ENCODE assay signal across 2 cellular contexts in genomic region chr7:121026159-121026558, GRCh38.
TF ChIP-seq lines count a peak whose summit lies in the region.

No MANE protein-coding gene starts in this region.

TF ChIP-seq in HEK293, 187 proteins besides CTCF, POLR2A, EP300 and RAD21:
- no peak for TF ChIP-seq PRDM4 (tag by site-specific recombination; IDR thresholded peaks at IDR 0.05)
- no peak for TF ChIP-seq ZBTB8A (tag by site-specific recombination; IDR thresholded peaks at IDR 0.05)
- TF ChIP-seq, protein P1, sequence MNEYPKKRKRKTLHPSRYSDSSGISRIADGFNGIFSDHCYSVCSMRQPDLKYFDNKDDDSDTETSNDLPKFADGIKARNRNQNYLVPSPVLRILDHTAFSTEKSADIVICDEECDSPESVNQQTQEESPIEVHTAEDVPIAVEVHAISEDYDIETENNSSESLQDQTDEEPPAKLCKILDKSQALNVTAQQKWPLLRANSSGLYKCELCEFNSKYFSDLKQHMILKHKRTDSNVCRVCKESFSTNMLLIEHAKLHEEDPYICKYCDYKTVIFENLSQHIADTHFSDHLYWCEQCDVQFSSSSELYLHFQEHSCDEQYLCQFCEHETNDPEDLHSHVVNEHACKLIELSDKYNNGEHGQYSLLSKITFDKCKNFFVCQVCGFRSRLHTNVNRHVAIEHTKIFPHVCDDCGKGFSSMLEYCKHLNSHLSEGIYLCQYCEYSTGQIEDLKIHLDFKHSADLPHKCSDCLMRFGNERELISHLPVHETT (tag by site-specific recombination; IDR thresholded peaks at IDR 0.05): no peak
- TF ChIP-seq SETDB1 (IDR thresholded peaks at IDR 0.05; ENCODE audit: insufficient read length, low read length): peak; percentile 33
TF ChIP-seq in HEK293: peak in this region for 1.

TF ChIP-seq in K562, 482 proteins besides CTCF, POLR2A, EP300 and RAD21:
- TF ChIP-seq ZNF76 (CRISPR knock-in tag; IDR thresholded peaks at IDR 0.05; ENCODE audit: borderline replicate concordance) (no peak), BRD9 (IDR thresholded peaks at IDR 0.05; ENCODE audit: low read depth, partially characterized antibody) (no peak), MEIS2 (IDR thresholded peaks at IDR 0.05; ENCODE audit: partially characterized antibody) (peak; percentile 18), TRIM24 (IDR thresholded peaks at IDR 0.05) (peak in 1 of 2 experiments; percentile 54; a peak in 1 of 4 replicates), ZNF431 (CRISPR knock-in tag; IDR thresholded peaks at IDR 0.05) (peak; percentile 98), SUPT5H (IDR thresholded peaks at IDR 0.05) (no peak), CBX3 (IDR thresholded peaks at IDR 0.05; ENCODE audit: borderline replicate concordance in 1 of 2, low read length in 2 of 2) (peak in 1 of 2 experiments; percentile 54; a peak in 1 of 3 replicates), ZBTB8A (IDR thresholded peaks at IDR 0.05; ENCODE audit: partially characterized antibody) (no peak)
- TF ChIP-seq, protein P2, sequence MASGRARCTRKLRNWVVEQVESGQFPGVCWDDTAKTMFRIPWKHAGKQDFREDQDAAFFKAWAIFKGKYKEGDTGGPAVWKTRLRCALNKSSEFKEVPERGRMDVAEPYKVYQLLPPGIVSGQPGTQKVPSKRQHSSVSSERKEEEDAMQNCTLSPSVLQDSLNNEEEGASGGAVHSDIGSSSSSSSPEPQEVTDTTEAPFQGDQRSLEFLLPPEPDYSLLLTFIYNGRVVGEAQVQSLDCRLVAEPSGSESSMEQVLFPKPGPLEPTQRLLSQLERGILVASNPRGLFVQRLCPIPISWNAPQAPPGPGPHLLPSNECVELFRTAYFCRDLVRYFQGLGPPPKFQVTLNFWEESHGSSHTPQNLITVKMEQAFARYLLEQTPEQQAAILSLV (tag; IDR thresholded peaks at IDR 0.05): 0 out of 2 replicates have a peak, but pooled peaks have one; percentile 28
